ENCODE assay signal across 8 cellular contexts in the genomic region with DNA sequence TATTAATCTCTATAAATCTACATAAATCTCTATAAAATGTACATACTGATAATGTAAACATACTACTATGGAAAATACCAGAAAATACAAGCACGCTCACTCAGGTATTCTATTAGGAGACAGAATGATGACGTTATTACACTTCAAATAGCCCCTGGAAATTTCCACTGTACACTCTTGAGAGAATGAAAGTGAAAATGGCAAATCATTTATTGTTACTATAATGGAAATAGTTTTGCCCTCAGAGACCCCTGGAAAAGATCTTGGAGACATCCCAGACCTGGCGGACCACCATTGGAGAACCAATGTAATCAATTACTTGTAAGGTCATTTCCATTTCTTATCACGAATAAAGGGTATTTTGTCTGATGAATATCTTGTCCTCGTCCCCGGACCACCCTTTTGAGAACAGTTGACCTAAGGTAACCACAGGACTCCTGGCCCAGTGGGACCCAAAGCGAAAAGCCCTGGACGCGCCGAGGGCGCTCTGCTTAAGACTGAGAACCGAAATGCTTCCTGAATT. TPM values are rescaled to one million over a fixed set of nuclear protein-coding genes. Genes with fewer than 3 reads are reported as not detected.
DNase-seq lines count a peak whose midpoint lies in the region; ATAC-seq and TF ChIP-seq lines count a peak whose summit lies in the region.

No MANE protein-coding gene starts in this region.

- peak overlapping the region; percentile 79 for H3K27ac Mint-ChIP-seq in T-helper 2 cell treated with Interferon-gamma antibody and Interleukin-4, amounts not matched to agents 5 μg/mL and 100 μg/mL, for 36 hours
- H3K27ac Mint-ChIP-seq in glutamatergic neuron (ENCODE audit: unreplicated experiment) = no peak overlapping the region

- H3K9me3 Mint-ChIP-seq in T-helper 2 cell treated with Interferon-gamma antibody and Interleukin-4, amounts not matched to agents 5 μg/mL and 100 μg/mL, for 36 hours = no peaks in the 10 kb centered on the region
- H3K9me3 Mint-ChIP-seq in glutamatergic neuron (ENCODE audit: unreplicated experiment) = peaks cover 5% of the 10 kb centered on the region

- H3K36me3 Mint-ChIP-seq in T-helper 2 cell treated with Interferon-gamma antibody and Interleukin-4, amounts not matched to agents 5 μg/mL and 100 μg/mL, for 36 hours (ENCODE audit: low read depth) = no peaks in the 10 kb centered on the region
- H3K36me3 Mint-ChIP-seq in glutamatergic neuron (ENCODE audit: unreplicated experiment) = no peaks in the 10 kb centered on the region

- peaks cover 14% of the 10 kb centered on the region for H3K4me1 Mint-ChIP-seq in T-helper 2 cell treated with Interferon-gamma antibody and Interleukin-4, amounts not matched to agents 5 μg/mL and 100 μg/mL, for 36 hours (ENCODE audit: low read depth)
- no peaks in the 10 kb centered on the region for H3K4me1 Mint-ChIP-seq in glutamatergic neuron (ENCODE audit: low read depth, unreplicated experiment)

- DNase-seq in AG10803 (ENCODE audit: low read depth) (no peak), glutamatergic neuron (no peak), sciatic nerve (ENCODE audit: low spot score) (no peak), NK-92 (lab: John Stamatoyannopoulos, UW; ENCODE audit: unreplicated experiment) (no peak)
- DNase-seq in T-helper 2 cell treated with Interferon-gamma antibody and Interleukin-4, amounts not matched to agents 5 μg/mL and 100 μg/mL, for 36 hours (ENCODE audit: low spot score) = no peak
- DNase-seq in activated CD4-positive, CD25-positive, alpha-beta regulatory T cell treated with anti-CD3 and anti-CD28 coated beads, Interleukin-2, amount 50 U/mL, for 72 hours = no peak

- no peak for TF ChIP-seq CTCF in AG10803 (conservative IDR thresholded peaks at IDR 0.05; ENCODE audit: low read length)
- TF ChIP-seq CTCF in glutamatergic neuron (IDR thresholded peaks at IDR 0.05; ENCODE audit: partially characterized antibody, unreplicated experiment) = no peak

- H3K4me3 Mint-ChIP-seq in T-helper 2 cell treated with Interferon-gamma antibody and Interleukin-4, amounts not matched to agents 5 μg/mL and 100 μg/mL, for 36 hours = peak overlapping the region; percentile 93
- H3K4me3 Mint-ChIP-seq in glutamatergic neuron (ENCODE audit: unreplicated experiment) = peak overlapping the region; percentile 90

- intact Hi-C loops in sciatic nerve (cut with DNase I) = no loop called here

- peaks cover 27% of the 10 kb centered on the region for H3K27me3 Mint-ChIP-seq in T-helper 2 cell treated with Interferon-gamma antibody and Interleukin-4, amounts not matched to agents 5 μg/mL and 100 μg/mL, for 36 hours (ENCODE audit: low read depth)
- peaks cover 2% of the 10 kb centered on the region for H3K27me3 Mint-ChIP-seq in glutamatergic neuron (ENCODE audit: unreplicated experiment)

- peak overlapping the region; percentile 59 for H3K4me3 ChIP-seq in AG10803 (ENCODE audit: low read length)

- peak; percentile 63 for ATAC-seq in GM18868 (IDR thresholded peaks at IDR 0.05; ENCODE audit: unreplicated experiment)
- peak; percentile 43 for ATAC-seq in HG03095 (IDR thresholded peaks at IDR 0.05; ENCODE audit: unreplicated experiment)
- peak; percentile 23 for ATAC-seq in sciatic nerve

RNA-seq across cellular contexts. Expression of gene PRRG4, which starts 0.5 kb away (rescaled TPM):
- total RNA-seq in glutamatergic neuron (ENCODE audit: unreplicated experiment) (0.10 TPM), sciatic nerve (22.9 TPM)

RNA-seq across cellular contexts. Expression of gene CCDC73, which starts 34.8 kb away (rescaled TPM):
- total RNA-seq in glutamatergic neuron (ENCODE audit: unreplicated experiment) = not detected
- total RNA-seq in sciatic nerve = not detected

Comparison
In these comparisons a context has a peak if more than half of its experiments do, and no peak if none do; other contexts are left out.
1. RNA of gene PRRG4, which starts 0.5 kb away (total RNA-seq): 22.9 TPM in sciatic nerve (single experiment); 0.10 TPM in glutamatergic neuron (single experiment); every median in the first group is over 10 times any median in the second.
2. Peak in every context shown above with its lines, with median percentiles within 50 percentile points of each other: ATAC-seq.